ENCODE assay signal across 19 cellular contexts in the genomic region with DNA sequence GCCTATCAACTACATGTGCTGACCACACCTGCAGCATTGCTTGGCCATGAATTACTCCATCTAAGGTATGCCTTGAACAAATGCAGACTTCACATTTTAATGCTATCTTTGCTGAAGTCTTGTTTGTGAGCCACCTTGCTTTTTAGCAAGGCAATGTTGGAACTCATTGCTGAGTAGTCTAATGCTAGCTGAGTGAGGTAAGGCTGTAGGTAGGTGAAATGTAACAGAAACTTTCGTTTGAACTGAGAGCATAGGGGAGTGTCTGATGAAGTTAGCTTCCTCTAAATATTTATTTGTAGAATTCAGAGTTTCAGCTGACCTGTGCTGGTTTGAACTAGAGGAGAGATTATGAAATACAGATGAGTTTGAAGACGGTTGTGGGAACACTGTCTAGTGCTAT.
"Had no signal": no experiment of that assay in that cellular context is flagged by ENCODE, and none has a peak within 500 bp of the region (broad histone marks: within the 10 kb centered on the region; RNA-seq: fewer than 3 reads in every experiment).

No MANE protein-coding gene starts in this region.

- ATAC-seq: mucosa of descending colon, T-cell had no signal

- H3K36me3 Mint-ChIP-seq: activated naive CD4-positive, alpha-beta T cell treated with anti-CD3 and anti-CD28 coated beads, Interleukin-2, amount 10 ng/mL, durations not matched to agents 7 days and 5 days; naive thymus-derived CD8-positive, alpha-beta T cell; T-cell had no signal

- H3K36me3 ChIP-seq: left ventricle myocardium inferior, right atrium auricular region, upper lobe of left lung had no signal

- H3K27ac ChIP-seq: esophagus muscularis mucosa, left ventricle myocardium inferior, right atrium auricular region, upper lobe of left lung had no signal

- H3K4me1 Mint-ChIP-seq: activated naive CD4-positive, alpha-beta T cell treated with anti-CD3 and anti-CD28 coated beads, Interleukin-2, amount 10 ng/mL, durations not matched to agents 7 days and 5 days; naive thymus-derived CD8-positive, alpha-beta T cell; T-cell had no signal

- H3K9me3 ChIP-seq: esophagus muscularis mucosa, left ventricle myocardium inferior, mucosa of descending colon, right atrium auricular region, upper lobe of left lung had no signal

- DNase-seq: activated CD4-positive, alpha-beta T cell treated with anti-CD3 and anti-CD28 coated beads, Interleukin-2, amount 50 U/mL, for 48 hours; activated naive CD4-positive, alpha-beta T cell treated with anti-CD3 and anti-CD28 coated beads, Interleukin-2, amount 10 ng/mL, durations not matched to agents 7 days and 5 days; activated T-cell treated with anti-CD3 and anti-CD28 coated beads, Interleukin-2, amount 50 U/mL, for 1 hour; hypothalamus; left ventricle myocardium inferior; mucosa of descending colon; naive thymus-derived CD8-positive, alpha-beta T cell; nucleus accumbens; stimulated activated CD4-positive, alpha-beta T cell treated with anti-CD3 and anti-CD28 coated beads, Interleukin-15, amount 100 ng/mL, for 24 hours; stimulated activated CD4-positive, alpha-beta T cell treated with anti-CD3 and anti-CD28 coated beads, Interleukin-4, amount 100 ng/mL, for 24 hours; stimulated activated naive CD4-positive, alpha-beta T cell treated with Interleukin-2 at 50 U/mL for 16 hours; substantia nigra; T-cell; T-helper 9 cell; upper lobe of left lung had no signal

- FAIRE-seq: colon had no signal

- H3K4me3 Mint-ChIP-seq: activated naive CD4-positive, alpha-beta T cell treated with anti-CD3 and anti-CD28 coated beads, Interleukin-2, amount 10 ng/mL, durations not matched to agents 7 days and 5 days; naive thymus-derived CD8-positive, alpha-beta T cell; T-cell had no signal

- H3K27me3 ChIP-seq: esophagus muscularis mucosa, right atrium auricular region, upper lobe of left lung had no signal

- H3K9me3 Mint-ChIP-seq: activated naive CD4-positive, alpha-beta T cell treated with anti-CD3 and anti-CD28 coated beads, Interleukin-2, amount 10 ng/mL, durations not matched to agents 7 days and 5 days; activated T-helper 2 cell treated with anti-CD3 and anti-CD28 coated beads, Interferon-gamma antibody, Interleukin-2, Interleukin-4, amounts not matched to agents 10 μg/mL and 5 μg/mL and 100 μg/mL, durations not matched to agents 14 hours and 24 hours and 36 hours; naive thymus-derived CD8-positive, alpha-beta T cell; T-cell had no signal

- H3K4me1 ChIP-seq: left ventricle myocardium inferior, right atrium auricular region, upper lobe of left lung had no signal

- H3K27ac Mint-ChIP-seq: activated naive CD4-positive, alpha-beta T cell treated with anti-CD3 and anti-CD28 coated beads, Interleukin-2, amount 10 ng/mL, durations not matched to agents 7 days and 5 days; activated T-helper 2 cell treated with anti-CD3 and anti-CD28 coated beads, Interferon-gamma antibody, Interleukin-2, Interleukin-4, amounts not matched to agents 10 μg/mL and 5 μg/mL and 100 μg/mL, durations not matched to agents 14 hours and 24 hours and 36 hours; naive thymus-derived CD8-positive, alpha-beta T cell; T-cell had no signal

- H3K4me3 ChIP-seq: esophagus muscularis mucosa, left ventricle myocardium inferior, mucosa of descending colon, right atrium auricular region, upper lobe of left lung had no signal
